In the genomic region with DNA sequence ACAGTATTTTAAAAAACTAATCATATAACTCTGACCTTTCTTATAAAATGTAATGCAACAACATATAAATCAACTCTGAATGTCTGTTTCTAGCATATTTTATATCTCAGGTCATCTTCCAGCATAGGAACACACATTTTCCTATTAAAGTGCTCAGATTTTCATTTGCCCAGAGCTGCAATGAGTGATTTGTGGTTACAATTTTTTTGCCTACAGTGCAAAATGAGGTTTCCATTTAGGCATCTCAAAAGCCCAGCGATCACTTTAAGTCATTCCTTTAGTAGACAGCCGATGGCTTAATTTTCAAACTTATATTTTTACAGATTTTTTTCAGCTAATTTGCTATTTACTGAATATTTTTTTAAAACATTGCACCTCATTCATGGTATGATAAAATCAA, we compare ENCODE assay signal across 3 cellular contexts.
TF ChIP-seq lines count a peak whose summit lies in the region.

No MANE protein-coding gene starts in this region.

TF ChIP-seq in A549, 52 proteins besides CTCF, POLR2A, EP300 and RAD21:
- TF ChIP-seq CEBPB (IDR thresholded peaks at IDR 0.05) (no peak), MAFK (IDR thresholded peaks at IDR 0.05; ENCODE audit: partially characterized antibody) (peak; percentile 14), NPAS2 (CRISPR knock-in tag; IDR thresholded peaks at IDR 0.05; ENCODE audit: borderline replicate concordance) (no peak), JUNB (IDR thresholded peaks at IDR 0.05) (no peak)

TF ChIP-seq in IMR-90, 13 proteins besides CTCF, POLR2A, EP300 and RAD21:
- TF ChIP-seq MAFK (IDR thresholded peaks at IDR 0.05; ENCODE audit: low read depth, low read length) (peak; percentile 49), BHLHE40 (IDR thresholded peaks at IDR 0.05; ENCODE audit: low read depth, low read length) (no peak)
TF ChIP-seq in IMR-90: peak in this region for 1.

TF ChIP-seq in GM23338, 12 proteins besides CTCF, POLR2A, EP300 and RAD21:
- TF ChIP-seq, protein P1, sequence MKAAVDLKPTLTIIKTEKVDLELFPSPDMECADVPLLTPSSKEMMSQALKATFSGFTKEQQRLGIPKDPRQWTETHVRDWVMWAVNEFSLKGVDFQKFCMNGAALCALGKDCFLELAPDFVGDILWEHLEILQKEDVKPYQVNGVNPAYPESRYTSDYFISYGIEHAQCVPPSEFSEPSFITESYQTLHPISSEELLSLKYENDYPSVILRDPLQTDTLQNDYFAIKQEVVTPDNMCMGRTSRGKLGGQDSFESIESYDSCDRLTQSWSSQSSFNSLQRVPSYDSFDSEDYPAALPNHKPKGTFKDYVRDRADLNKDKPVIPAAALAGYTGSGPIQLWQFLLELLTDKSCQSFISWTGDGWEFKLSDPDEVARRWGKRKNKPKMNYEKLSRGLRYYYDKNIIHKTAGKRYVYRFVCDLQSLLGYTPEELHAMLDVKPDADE (IDR thresholded peaks at IDR 0.05) = no peak
